Comparison of ENCODE assay signal across 7 cellular contexts in the genomic region with DNA sequence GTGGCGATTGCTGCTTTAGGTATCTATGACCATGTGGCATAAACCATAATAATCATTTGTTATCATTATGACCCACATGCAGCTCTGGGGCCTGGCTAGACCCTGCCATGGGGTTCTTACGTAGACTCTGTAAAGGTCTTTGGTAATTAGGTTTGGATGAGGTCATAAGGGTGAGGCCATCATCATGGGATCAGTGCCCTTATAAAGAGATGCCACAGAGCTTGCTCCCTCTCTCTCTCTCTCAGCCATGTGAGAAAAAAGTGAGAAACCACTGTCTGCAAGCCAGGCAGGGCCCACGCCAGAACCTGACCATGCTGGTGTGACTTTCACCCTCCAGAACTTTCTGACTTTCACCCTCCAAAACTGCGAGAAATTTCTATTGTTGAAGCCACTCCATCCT.
"Had no signal": no experiment of that assay in that cellular context is flagged by ENCODE, and none has a peak within 500 bp of the region (broad histone marks: within the 10 kb centered on the region; RNA-seq: fewer than 3 reads in every experiment).

No MANE protein-coding gene starts in this region.

- H3K9ac ChIP-seq: GM23248 had no signal

- H2AFZ ChIP-seq: GM23248 had no signal

- H3K9me3 ChIP-seq: HAP-1 had no signal

- H3K36me3 ChIP-seq: HAP-1 had no signal

- H3K4me1 ChIP-seq: HAP-1 had no signal

- DNase-seq: GM23248, GOT3, HFFc6, KBM-7 had no signal

- H3K27ac ChIP-seq: GM23248 had no signal

- H3K4me3 ChIP-seq: GM23248, HAP-1 had no signal

- FAIRE-seq: HTR-8/SVneo had no signal

- ATAC-seq: HCT116 had no signal
